Comparison of ENCODE assay signal across 28 cellular contexts in genomic region chr16:87231295-87231694, GRCh38.
"Had no signal": no experiment of that assay in that cellular context is flagged by ENCODE, and none has a peak within 500 bp of the region (broad histone marks: within the 10 kb centered on the region; RNA-seq: fewer than 3 reads in every experiment).

No MANE protein-coding gene starts in this region.

- H3K36me3 Mint-ChIP-seq: stimulated activated effector memory CD8-positive, alpha-beta T cell treated with anti-CD3 and anti-CD28 coated beads, Interleukin-12 subunit alpha, Interleukin-12 subunit beta, amount 100 ng/mL, for 72 hours; stimulated activated memory B cell treated with anti-CD40 and anti-IgM and Interleukin-4, amounts not matched to agents 10 μg/mL and 1 μg/mL and 100 μg/mL, for 72 hours; stimulated activated naive B cell treated with anti-CD40 and anti-IgM and Interleukin-4, amounts not matched to agents 10 μg/mL and 1 μg/mL and 100 μg/mL, for 72 hours had no signal

- H3K9me3 ChIP-seq: testis, thoracic aorta, thyroid gland, upper lobe of left lung, upper lobe of right lung, uterus, vagina had no signal

- H3K9me3 Mint-ChIP-seq: stimulated activated memory B cell treated with anti-CD40 and anti-IgM and Interleukin-4, amounts not matched to agents 10 μg/mL and 1 μg/mL and 100 μg/mL, for 72 hours; stimulated activated naive B cell treated with anti-CD40 and anti-IgM and Interleukin-4, amounts not matched to agents 10 μg/mL and 1 μg/mL and 100 μg/mL, for 72 hours; stimulated activated naive CD8-positive, alpha-beta T cell treated with anti-CD3 and anti-CD28 coated beads, Interleukin-15, amount 100 ng/mL, for 72 hours; stimulated activated naive CD8-positive, alpha-beta T cell treated with anti-CD3 and anti-CD28 coated beads, Interleukin-15, Interleukin-2, amounts not matched to agents 100 ng/mL and 50 ng/mL, for 24 hours had no signal

- H3K4me3 ChIP-seq: stomach, suprapubic skin, testis, thoracic aorta, thyroid gland, tibial artery, tibial nerve, transverse colon, upper lobe of left lung, upper lobe of right lung, uterus, vagina had no signal

- H3K27ac Mint-ChIP-seq: stimulated activated effector memory CD8-positive, alpha-beta T cell treated with anti-CD3 and anti-CD28 coated beads, Interleukin-12 subunit alpha, Interleukin-12 subunit beta, amount 100 ng/mL, for 72 hours; stimulated activated memory B cell treated with anti-CD40 and anti-IgM and Interleukin-4, amounts not matched to agents 10 μg/mL and 1 μg/mL and 100 μg/mL, for 72 hours; stimulated activated naive B cell treated with anti-CD40 and anti-IgM and Interleukin-4, amounts not matched to agents 10 μg/mL and 1 μg/mL and 100 μg/mL, for 72 hours; stimulated activated naive CD8-positive, alpha-beta T cell treated with anti-CD3 and anti-CD28 coated beads, Interleukin-15, amount 100 ng/mL, for 72 hours; stimulated activated naive CD8-positive, alpha-beta T cell treated with anti-CD3 and anti-CD28 coated beads, Interleukin-15, Interleukin-2, amounts not matched to agents 100 ng/mL and 50 ng/mL, for 24 hours; type B pancreatic cell had no signal

- H3K27me3 ChIP-seq: testis, thyroid gland, tibial artery, tibial nerve, transverse colon, upper lobe of left lung, uterus, vagina had no signal

- H3K27me3 Mint-ChIP-seq: type B pancreatic cell had no signal

- ATAC-seq: stimulated activated effector memory CD8-positive, alpha-beta T cell treated with anti-CD3 and anti-CD28 coated beads, Interleukin-12 subunit alpha, Interleukin-12 subunit beta, amount 100 ng/mL, for 72 hours; stimulated activated memory B cell treated with anti-CD40 and anti-IgM and Interleukin-4, amounts not matched to agents 10 μg/mL and 1 μg/mL and 100 μg/mL, for 72 hours; stimulated activated naive B cell treated with anti-CD40 and anti-IgM and Interleukin-4, amounts not matched to agents 10 μg/mL and 1 μg/mL and 100 μg/mL, for 72 hours; stimulated activated naive CD8-positive, alpha-beta T cell treated with anti-CD3 and anti-CD28 coated beads, Interleukin-15, amount 100 ng/mL, for 72 hours; stimulated activated naive CD8-positive, alpha-beta T cell treated with anti-CD3 and anti-CD28 coated beads, Interleukin-15, Interleukin-2, amounts not matched to agents 100 U/mL and 50 U/mL, for 24 hours; upper lobe of right lung had no signal

- DNase-seq: stimulated activated CD4-positive, alpha-beta T cell treated with anti-CD3 and anti-CD28 coated beads, Interleukin-2, amount 100 ng/mL, for 48 hours; stimulated activated CD4-positive, alpha-beta T cell treated with anti-CD3 and anti-CD28 coated beads, Interleukin-4, amount 100 ng/mL, for 1 hour; stimulated activated CD4-positive, alpha-beta T cell treated with anti-CD3 and anti-CD28 coated beads, Interleukin-4, amount 100 ng/mL, for 24 hours; stimulated activated CD4-positive, alpha-beta T cell treated with anti-CD3 and anti-CD28 coated beads, Interleukin-4, amount 100 ng/mL, for 4 hours; stimulated activated CD8-positive, alpha-beta memory T cell treated with anti-CD3 and anti-CD28 coated beads, Interleukin-4, amount 100 ng/mL, for 48 hours; stimulated activated naive B cell treated with anti-CD40 and anti-IgM and Interleukin-4, amounts not matched to agents 10 μg/mL and 1 μg/mL and 100 μg/mL, for 72 hours; stimulated activated naive CD4-positive, alpha-beta T cell; stimulated activated naive CD4-positive, alpha-beta T cell treated with Interleukin-2 at 50 U/mL for 16 hours; stimulated activated naive CD8-positive, alpha-beta T cell treated with anti-CD3 and anti-CD28 coated beads, Interleukin-15, amount 100 ng/mL, for 72 hours; stimulated activated naive CD8-positive, alpha-beta T cell treated with anti-CD3 and anti-CD28 coated beads, Interleukin-15, Interleukin-2, amounts not matched to agents 100 U/mL and 50 U/mL, for 24 hours; stomach; substantia nigra; testis; thyroid gland; tibial artery; transverse colon; trophoblast cell; upper lobe of left lung; upper lobe of right lung; uterus had no signal

- H3K4me1 ChIP-seq: stomach, suprapubic skin, testis, thyroid gland, transverse colon, upper lobe of right lung, uterus, vagina had no signal

- H3K36me3 ChIP-seq: stomach, suprapubic skin, thoracic aorta, thyroid gland, tibial artery, tibial nerve, transverse colon, upper lobe of left lung, upper lobe of right lung, uterus, vagina had no signal

- H3K4me3 Mint-ChIP-seq: stimulated activated effector memory CD8-positive, alpha-beta T cell treated with anti-CD3 and anti-CD28 coated beads, Interleukin-12 subunit alpha, Interleukin-12 subunit beta, amount 100 ng/mL, for 72 hours; stimulated activated memory B cell treated with anti-CD40 and anti-IgM and Interleukin-4, amounts not matched to agents 10 μg/mL and 1 μg/mL and 100 μg/mL, for 72 hours; stimulated activated naive B cell treated with anti-CD40 and anti-IgM and Interleukin-4, amounts not matched to agents 10 μg/mL and 1 μg/mL and 100 μg/mL, for 72 hours; stimulated activated naive CD8-positive, alpha-beta T cell treated with anti-CD3 and anti-CD28 coated beads, Interleukin-15, amount 100 ng/mL, for 72 hours; stimulated activated naive CD8-positive, alpha-beta T cell treated with anti-CD3 and anti-CD28 coated beads, Interleukin-15, Interleukin-2, amounts not matched to agents 100 ng/mL and 50 ng/mL, for 24 hours; type B pancreatic cell had no signal

- H3K27ac ChIP-seq: stomach, suprapubic skin, testis, thoracic aorta, thyroid gland, tibial artery, tibial nerve, transverse colon, upper lobe of left lung, upper lobe of right lung, uterus, vagina had no signal
